ENCODE assay signal across 1 cellular context in the genomic region with DNA sequence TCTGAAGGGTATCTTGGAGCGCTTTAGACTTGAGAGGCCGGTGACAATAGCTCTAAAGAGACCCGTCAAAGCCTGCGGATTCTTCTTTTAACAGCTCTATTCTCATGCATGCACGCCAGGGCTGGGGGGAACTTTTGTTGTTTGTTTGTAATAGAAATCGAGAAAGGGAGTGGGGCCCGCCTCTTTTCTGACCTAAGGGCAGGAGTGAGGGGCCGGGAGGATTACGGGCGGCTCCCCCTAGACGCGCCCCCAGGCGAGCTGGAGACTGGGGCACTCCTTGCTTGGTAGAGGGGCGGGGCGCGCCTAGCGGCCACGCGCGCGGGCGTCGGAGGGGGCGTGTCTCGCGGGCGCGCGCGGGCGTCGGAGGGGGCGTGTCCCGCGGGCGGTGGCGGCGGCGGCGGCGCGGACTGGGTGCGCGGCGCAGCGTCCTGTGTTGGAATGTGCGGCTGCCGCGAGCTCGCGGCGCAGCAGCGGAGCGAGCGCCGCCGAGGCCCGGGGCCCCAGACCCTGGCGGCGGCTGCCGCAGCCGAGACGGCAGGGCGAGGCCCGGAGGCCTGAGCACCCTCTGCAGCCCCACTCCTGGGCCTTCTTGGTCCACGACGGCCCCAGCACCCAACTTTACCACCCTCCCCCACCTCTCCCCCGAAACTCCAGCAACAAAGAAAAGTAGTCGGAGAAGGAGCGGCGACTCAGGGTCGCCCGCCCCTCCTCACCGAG.
TF ChIP-seq lines count a peak whose summit lies in the region.

A gene with protein sequence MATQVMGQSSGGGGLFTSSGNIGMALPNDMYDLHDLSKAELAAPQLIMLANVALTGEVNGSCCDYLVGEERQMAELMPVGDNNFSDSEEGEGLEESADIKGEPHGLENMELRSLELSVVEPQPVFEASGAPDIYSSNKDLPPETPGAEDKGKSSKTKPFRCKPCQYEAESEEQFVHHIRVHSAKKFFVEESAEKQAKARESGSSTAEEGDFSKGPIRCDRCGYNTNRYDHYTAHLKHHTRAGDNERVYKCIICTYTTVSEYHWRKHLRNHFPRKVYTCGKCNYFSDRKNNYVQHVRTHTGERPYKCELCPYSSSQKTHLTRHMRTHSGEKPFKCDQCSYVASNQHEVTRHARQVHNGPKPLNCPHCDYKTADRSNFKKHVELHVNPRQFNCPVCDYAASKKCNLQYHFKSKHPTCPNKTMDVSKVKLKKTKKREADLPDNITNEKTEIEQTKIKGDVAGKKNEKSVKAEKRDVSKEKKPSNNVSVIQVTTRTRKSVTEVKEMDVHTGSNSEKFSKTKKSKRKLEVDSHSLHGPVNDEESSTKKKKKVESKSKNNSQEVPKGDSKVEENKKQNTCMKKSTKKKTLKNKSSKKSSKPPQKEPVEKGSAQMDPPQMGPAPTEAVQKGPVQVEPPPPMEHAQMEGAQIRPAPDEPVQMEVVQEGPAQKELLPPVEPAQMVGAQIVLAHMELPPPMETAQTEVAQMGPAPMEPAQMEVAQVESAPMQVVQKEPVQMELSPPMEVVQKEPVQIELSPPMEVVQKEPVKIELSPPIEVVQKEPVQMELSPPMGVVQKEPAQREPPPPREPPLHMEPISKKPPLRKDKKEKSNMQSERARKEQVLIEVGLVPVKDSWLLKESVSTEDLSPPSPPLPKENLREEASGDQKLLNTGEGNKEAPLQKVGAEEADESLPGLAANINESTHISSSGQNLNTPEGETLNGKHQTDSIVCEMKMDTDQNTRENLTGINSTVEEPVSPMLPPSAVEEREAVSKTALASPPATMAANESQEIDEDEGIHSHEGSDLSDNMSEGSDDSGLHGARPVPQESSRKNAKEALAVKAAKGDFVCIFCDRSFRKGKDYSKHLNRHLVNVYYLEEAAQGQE (plus strand): TSS at position 412 of the 717 bp plus-strand sequence. CDS start 2,739 bp downstream, outside the sequence.

TF ChIP-seq in GM12878, 131 proteins besides CTCF, POLR2A, EP300 and RAD21 (continued from another document):
- TF ChIP-seq RB1 (IDR thresholded peaks at IDR 0.05; ENCODE audit: borderline replicate concordance) (peak; percentile 48; the same call in 1 of the 2 replicates), CBX5 (IDR thresholded peaks at IDR 0.05; ENCODE audit: low read depth) (no peak), CREM (IDR thresholded peaks at IDR 0.05; ENCODE audit: low read depth) (peak; percentile 24; the same call in 1 of the 2 replicates), LARP7 (IDR thresholded peaks at IDR 0.05) (peak; percentile 58; the same call in 1 of the 2 replicates), BHLHE40 (IDR thresholded peaks at IDR 0.05; ENCODE audit: borderline replicate concordance in 1 of 2, low read depth in 2 of 2, low read length in 1 of 2) (peak in 1 of 2 experiments; percentile 45; a peak in 2 of 4 replicates), BACH1 (IDR thresholded peaks at IDR 0.05; ENCODE audit: borderline replicate concordance) (0 out of 2 replicates have a peak, but pooled peaks have one; percentile 17), DPF2 (IDR thresholded peaks at IDR 0.05) (peak; percentile 26; the same call in 1 of the 2 replicates), IKZF1 (conservative IDR thresholded peaks at IDR 0.05) (peak; percentile 49; the same call in 1 of the 2 replicates), IKZF2 (IDR thresholded peaks at IDR 0.05) (no peak), SREBF1 (IDR thresholded peaks at IDR 0.05; ENCODE audit: low read length) (no peak), TCF3 (IDR thresholded peaks at IDR 0.05; ENCODE audit: borderline replicate concordance, insufficient read depth, low read depth, low read length) (no peak), MEF2A (IDR thresholded peaks at IDR 0.05; ENCODE audit: insufficient read depth, low read depth, low read length) (0 out of 2 replicates have a peak, but pooled peaks have one; percentile 4), HDAC6 (IDR thresholded peaks at IDR 0.05; ENCODE audit: unreplicated experiment) (no peak), GATAD2B (conservative IDR thresholded peaks at IDR 0.05; ENCODE audit: low read depth) (peak; percentile 32; the same call in 1 of the 2 replicates)
- TF ChIP-seq, protein P1, sequence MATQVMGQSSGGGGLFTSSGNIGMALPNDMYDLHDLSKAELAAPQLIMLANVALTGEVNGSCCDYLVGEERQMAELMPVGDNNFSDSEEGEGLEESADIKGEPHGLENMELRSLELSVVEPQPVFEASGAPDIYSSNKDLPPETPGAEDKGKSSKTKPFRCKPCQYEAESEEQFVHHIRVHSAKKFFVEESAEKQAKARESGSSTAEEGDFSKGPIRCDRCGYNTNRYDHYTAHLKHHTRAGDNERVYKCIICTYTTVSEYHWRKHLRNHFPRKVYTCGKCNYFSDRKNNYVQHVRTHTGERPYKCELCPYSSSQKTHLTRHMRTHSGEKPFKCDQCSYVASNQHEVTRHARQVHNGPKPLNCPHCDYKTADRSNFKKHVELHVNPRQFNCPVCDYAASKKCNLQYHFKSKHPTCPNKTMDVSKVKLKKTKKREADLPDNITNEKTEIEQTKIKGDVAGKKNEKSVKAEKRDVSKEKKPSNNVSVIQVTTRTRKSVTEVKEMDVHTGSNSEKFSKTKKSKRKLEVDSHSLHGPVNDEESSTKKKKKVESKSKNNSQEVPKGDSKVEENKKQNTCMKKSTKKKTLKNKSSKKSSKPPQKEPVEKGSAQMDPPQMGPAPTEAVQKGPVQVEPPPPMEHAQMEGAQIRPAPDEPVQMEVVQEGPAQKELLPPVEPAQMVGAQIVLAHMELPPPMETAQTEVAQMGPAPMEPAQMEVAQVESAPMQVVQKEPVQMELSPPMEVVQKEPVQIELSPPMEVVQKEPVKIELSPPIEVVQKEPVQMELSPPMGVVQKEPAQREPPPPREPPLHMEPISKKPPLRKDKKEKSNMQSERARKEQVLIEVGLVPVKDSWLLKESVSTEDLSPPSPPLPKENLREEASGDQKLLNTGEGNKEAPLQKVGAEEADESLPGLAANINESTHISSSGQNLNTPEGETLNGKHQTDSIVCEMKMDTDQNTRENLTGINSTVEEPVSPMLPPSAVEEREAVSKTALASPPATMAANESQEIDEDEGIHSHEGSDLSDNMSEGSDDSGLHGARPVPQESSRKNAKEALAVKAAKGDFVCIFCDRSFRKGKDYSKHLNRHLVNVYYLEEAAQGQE (IDR thresholded peaks at IDR 0.05; ENCODE audit: low read depth, low read length), result no peak
- TF ChIP-seq, protein P2, sequence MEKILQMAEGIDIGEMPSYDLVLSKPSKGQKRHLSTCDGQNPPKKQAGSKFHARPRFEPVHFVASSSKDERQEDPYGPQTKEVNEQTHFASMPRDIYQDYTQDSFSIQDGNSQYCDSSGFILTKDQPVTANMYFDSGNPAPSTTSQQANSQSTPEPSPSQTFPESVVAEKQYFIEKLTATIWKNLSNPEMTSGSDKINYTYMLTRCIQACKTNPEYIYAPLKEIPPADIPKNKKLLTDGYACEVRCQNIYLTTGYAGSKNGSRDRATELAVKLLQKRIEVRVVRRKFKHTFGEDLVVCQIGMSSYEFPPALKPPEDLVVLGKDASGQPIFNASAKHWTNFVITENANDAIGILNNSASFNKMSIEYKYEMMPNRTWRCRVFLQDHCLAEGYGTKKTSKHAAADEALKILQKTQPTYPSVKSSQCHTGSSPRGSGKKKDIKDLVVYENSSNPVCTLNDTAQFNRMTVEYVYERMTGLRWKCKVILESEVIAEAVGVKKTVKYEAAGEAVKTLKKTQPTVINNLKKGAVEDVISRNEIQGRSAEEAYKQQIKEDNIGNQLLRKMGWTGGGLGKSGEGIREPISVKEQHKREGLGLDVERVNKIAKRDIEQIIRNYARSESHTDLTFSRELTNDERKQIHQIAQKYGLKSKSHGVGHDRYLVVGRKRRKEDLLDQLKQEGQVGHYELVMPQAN (conservative IDR thresholded peaks at IDR 0.05), result peak; percentile 57
- TF ChIP-seq, protein P3, sequence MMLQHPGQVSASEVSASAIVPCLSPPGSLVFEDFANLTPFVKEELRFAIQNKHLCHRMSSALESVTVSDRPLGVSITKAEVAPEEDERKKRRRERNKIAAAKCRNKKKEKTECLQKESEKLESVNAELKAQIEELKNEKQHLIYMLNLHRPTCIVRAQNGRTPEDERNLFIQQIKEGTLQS (IDR thresholded peaks at IDR 0.05; ENCODE audit: borderline replicate concordance, extremely low read depth, low read depth, low read length), result no peak
- TF ChIP-seq, protein P4, sequence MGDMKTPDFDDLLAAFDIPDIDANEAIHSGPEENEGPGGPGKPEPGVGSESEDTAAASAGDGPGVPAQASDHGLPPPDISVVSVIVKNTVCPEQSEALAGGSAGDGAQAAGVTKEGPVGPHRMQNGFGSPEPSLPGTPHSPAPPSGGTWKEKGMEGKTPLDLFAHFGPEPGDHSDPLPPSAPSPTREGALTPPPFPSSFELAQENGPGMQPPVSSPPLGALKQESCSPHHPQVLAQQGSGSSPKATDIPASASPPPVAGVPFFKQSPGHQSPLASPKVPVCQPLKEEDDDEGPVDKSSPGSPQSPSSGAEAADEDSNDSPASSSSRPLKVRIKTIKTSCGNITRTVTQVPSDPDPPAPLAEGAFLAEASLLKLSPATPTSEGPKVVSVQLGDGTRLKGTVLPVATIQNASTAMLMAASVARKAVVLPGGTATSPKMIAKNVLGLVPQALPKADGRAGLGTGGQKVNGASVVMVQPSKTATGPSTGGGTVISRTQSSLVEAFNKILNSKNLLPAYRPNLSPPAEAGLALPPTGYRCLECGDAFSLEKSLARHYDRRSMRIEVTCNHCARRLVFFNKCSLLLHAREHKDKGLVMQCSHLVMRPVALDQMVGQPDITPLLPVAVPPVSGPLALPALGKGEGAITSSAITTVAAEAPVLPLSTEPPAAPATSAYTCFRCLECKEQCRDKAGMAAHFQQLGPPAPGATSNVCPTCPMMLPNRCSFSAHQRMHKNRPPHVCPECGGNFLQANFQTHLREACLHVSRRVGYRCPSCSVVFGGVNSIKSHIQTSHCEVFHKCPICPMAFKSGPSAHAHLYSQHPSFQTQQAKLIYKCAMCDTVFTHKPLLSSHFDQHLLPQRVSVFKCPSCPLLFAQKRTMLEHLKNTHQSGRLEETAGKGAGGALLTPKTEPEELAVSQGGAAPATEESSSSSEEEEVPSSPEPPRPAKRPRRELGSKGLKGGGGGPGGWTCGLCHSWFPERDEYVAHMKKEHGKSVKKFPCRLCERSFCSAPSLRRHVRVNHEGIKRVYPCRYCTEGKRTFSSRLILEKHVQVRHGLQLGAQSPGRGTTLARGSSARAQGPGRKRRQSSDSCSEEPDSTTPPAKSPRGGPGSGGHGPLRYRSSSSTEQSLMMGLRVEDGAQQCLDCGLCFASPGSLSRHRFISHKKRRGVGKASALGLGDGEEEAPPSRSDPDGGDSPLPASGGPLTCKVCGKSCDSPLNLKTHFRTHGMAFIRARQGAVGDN (IDR thresholded peaks at IDR 0.05), result peak; percentile 50; the same call in 1 of the 2 replicates
